ENCODE assay signal across 1 cellular context in genomic region chr3:6605245-6605644, GRCh38.
TF ChIP-seq lines count a peak whose summit lies in the region.

No MANE protein-coding gene starts in this region.

TF ChIP-seq in K562, 482 proteins besides CTCF, POLR2A, EP300 and RAD21 (continued from another document and continues in another):
- peak; percentile 81; the same call in 1 of the 2 replicates for TF ChIP-seq JUND (IDR thresholded peaks at IDR 0.05; ENCODE audit: borderline replicate concordance, low read depth, low read length)
- peak; percentile 87 for TF ChIP-seq JUND (tag; IDR thresholded peaks at IDR 0.05; ENCODE audit: borderline replicate concordance, low read depth, low read length)
- no peak for TF ChIP-seq NKRF (IDR thresholded peaks at IDR 0.05; ENCODE audit: borderline replicate concordance)
- no peak for TF ChIP-seq COPS2 (conservative IDR thresholded peaks at IDR 0.05)
- TF ChIP-seq ZNF282 (CRISPR knock-in tag; IDR thresholded peaks at IDR 0.05), result no peak
- TF ChIP-seq SMARCC2 (IDR thresholded peaks at IDR 0.05; ENCODE audit: low read depth), result peak; percentile 46; the same call in 1 of the 2 replicates
- no peak for TF ChIP-seq NFIX (CRISPR knock-in tag; IDR thresholded peaks at IDR 0.05; ENCODE audit: low read depth)
- TF ChIP-seq ZHX1 (conservative IDR thresholded peaks at IDR 0.05; ENCODE audit: low read length), result no peak
- no peak for TF ChIP-seq MBD1 (CRISPR knock-in tag; IDR thresholded peaks at IDR 0.05)
- 0 out of 2 replicates have a peak, but pooled peaks have one; percentile 53 for TF ChIP-seq MAFG (tag; conservative IDR thresholded peaks at IDR 0.05)
- TF ChIP-seq DPF2 (IDR thresholded peaks at IDR 0.05), result peak; percentile 50; the same call in 1 of the 2 replicates
- peak; percentile 89 for TF ChIP-seq ATF3 (IDR thresholded peaks at IDR 0.05)
- TF ChIP-seq ATF3 (CRISPR knock-in tag; conservative IDR thresholded peaks at IDR 0.05), result no peak
- no peak for TF ChIP-seq CBX3 (IDR thresholded peaks at IDR 0.05; ENCODE audit: borderline replicate concordance in 1 of 2, low read length in 2 of 2)
- TF ChIP-seq ZNF280A (IDR thresholded peaks at IDR 0.05; ENCODE audit: low read depth, partially characterized antibody), result no peak
- no peak for TF ChIP-seq PURB (CRISPR knock-in tag; IDR thresholded peaks at IDR 0.05; ENCODE audit: low read depth)
- TF ChIP-seq THAP7 (CRISPR knock-in tag; IDR thresholded peaks at IDR 0.05), result no peak
- TF ChIP-seq SMARCA5 (IDR thresholded peaks at IDR 0.05), result no peak
- TF ChIP-seq SOX6 (IDR thresholded peaks at IDR 0.05), result peak; percentile 86
- no peak for TF ChIP-seq BHLHE40 (IDR thresholded peaks at IDR 0.05; ENCODE audit: low read length)
- TF ChIP-seq SMARCE1 (IDR thresholded peaks at IDR 0.05), result peak; percentile 30; the same call in 1 of the 2 replicates
- TF ChIP-seq CEBPZ (IDR thresholded peaks at IDR 0.05; ENCODE audit: borderline replicate concordance, low read depth, low read length), result no peak
- TF ChIP-seq L3MBTL2 (IDR thresholded peaks at IDR 0.05), result no peak
- TF ChIP-seq MCM2 (IDR thresholded peaks at IDR 0.05; ENCODE audit: low read depth), result no peak
- no peak for TF ChIP-seq MXD1 (CRISPR knock-in tag; IDR thresholded peaks at IDR 0.05; ENCODE audit: borderline replicate concordance, poor library complexity, severe bottlenecking)
- peak; percentile 29; the same call in 1 of the 2 replicates for TF ChIP-seq MAFF (IDR thresholded peaks at IDR 0.05; ENCODE audit: low read length)
- no peak for TF ChIP-seq HDGF (IDR thresholded peaks at IDR 0.05)
- TF ChIP-seq ZNF140 (CRISPR knock-in tag; IDR thresholded peaks at IDR 0.05), result no peak
- TF ChIP-seq ZC3H8 (IDR thresholded peaks at IDR 0.05), result no peak
- no peak for TF ChIP-seq PRMT5 (CRISPR knock-in tag; IDR thresholded peaks at IDR 0.05)
- no peak for TF ChIP-seq RCOR1 (IDR thresholded peaks at IDR 0.05; ENCODE audit: borderline replicate concordance in 1 of 2, low read depth in 2 of 2, low read length in 2 of 2)
- no peak for TF ChIP-seq HNRNPUL1 (IDR thresholded peaks at IDR 0.05; ENCODE audit: low read length)
- no peak for TF ChIP-seq USF1 (CRISPR knock-in tag; IDR thresholded peaks at IDR 0.05)
- TF ChIP-seq HDAC2 (IDR thresholded peaks at IDR 0.05), result no peak
- no peak for TF ChIP-seq ZBTB5 (IDR thresholded peaks at IDR 0.05)
- TF ChIP-seq FOSL1 (tag; conservative IDR thresholded peaks at IDR 0.05), result peak; percentile 81
- TF ChIP-seq C11orf30 (IDR thresholded peaks at IDR 0.05; ENCODE audit: low read depth), result peak; percentile 27; the same call in 1 of the 2 replicates
- no peak for TF ChIP-seq ZBED1 (IDR thresholded peaks at IDR 0.05)
